ENCODE assay signal across 16 cellular contexts in genomic region chr13:111577429-111577828, GRCh38.
A peak's percentile ranks its signal among the peaks of the same experiment; 100 is the strongest.
DNase-seq lines count a peak whose midpoint lies in the region; ATAC-seq, FAIRE-seq and TF ChIP-seq lines count a peak whose summit lies in the region.
"Had no signal": no experiment of that assay in that cellular context is flagged by ENCODE, and none has a peak within 500 bp of the region (broad histone marks: within the 10 kb centered on the region; RNA-seq: fewer than 3 reads in every experiment).

No MANE protein-coding gene starts in this region.

- TF ChIP-seq CTCF in HepG2 (CRISPR knock-in tag; IDR thresholded peaks at IDR 0.05), result no peak
- TF ChIP-seq CTCF in upper lobe of right lung (IDR thresholded peaks at IDR 0.05), result no peak

- H3K27ac ChIP-seq in HepG2 (ENCODE audit: extremely low read length, insufficient read depth, low read length) (no peak overlapping the region), upper lobe of right lung (no peak overlapping the region)

- intact Hi-C loops in HepG2 (cut with micrococcal nuclease; ENCODE audit: unreplicated experiment) (no loop called here), upper lobe of right lung (cut with DNase I) (no loop called here)

- H3K9ac ChIP-seq in HepG2 (ENCODE audit: insufficient read depth, low read depth, low read length), result no peak overlapping the region
- H3K9ac ChIP-seq: SK-N-SH had no signal

- H3K27me3 ChIP-seq in HepG2 (ENCODE audit: control insufficient read depth in 1 of 2, insufficient read depth in 2 of 2, low read length in 2 of 2), result peaks cover 0 to 13% of the 10 kb centered on the region in 2 experiments; a peak in 2 of 5 replicates
- no peaks in the 10 kb centered on the region for H3K27me3 ChIP-seq in upper lobe of right lung

- DNase-seq in NCI-H748 (lab: John Stamatoyannopoulos, UW; ENCODE audit: unreplicated experiment), result peak; percentile 45
- no peak for DNase-seq in NCI-H748 treated with DMSO at 0.1 percent for 48 hours (lab: John Stamatoyannopoulos, UW)
- peak; percentile 16 to 72 for DNase-seq in NCI-H524 (lab: John Stamatoyannopoulos, UW)
- DNase-seq in HepG2 (ENCODE audit: low spot score), result no peak
- DNase-seq in upper lobe of right lung, result no peak
- no peak for DNase-seq in KBM-7
- DNase-seq in 8988T, result no peak
- DNase-seq: AML-193; CD4-positive, alpha-beta T cell; DND-41; GDM1; HCEC 1CT; Kasumi-1; NCI-H1436; SK-N-SH had no signal

- no peaks in the 10 kb centered on the region for H4K20me1 ChIP-seq in HepG2 (ENCODE audit: insufficient read depth, low read length)

- no peak overlapping the region for H3K4me2 ChIP-seq in HepG2 (ENCODE audit: low read depth, low read length)
- H3K4me2 ChIP-seq: SK-N-SH had no signal

- TF ChIP-seq RAD21 in HepG2 (CRISPR knock-in tag; IDR thresholded peaks at IDR 0.05), result no peak

- no TSS peak for BruUV-seq in HepG2 (replicated peaks; lab: Mats Ljungman, UMichigan)

- H3K36me3 ChIP-seq in HepG2 (replicated peaks in 1 of 2; ENCODE audit: control insufficient read depth in 1 of 2, insufficient read depth in 2 of 2, low read length in 2 of 2) (no peaks in the 10 kb centered on the region), upper lobe of right lung (no peaks in the 10 kb centered on the region)

- POLR2A ChIA-PET in HepG2 (lab: Yijun Ruan, JAX), result no interaction called here

- peak; percentile 45; the same call in 1 of the 3 replicates for ATAC-seq in HepG2
- ATAC-seq in upper lobe of right lung, result peak; percentile 11

- H3K4me1 ChIP-seq in HepG2 (ENCODE audit: insufficient read depth, low read length) (no peaks in the 10 kb centered on the region), upper lobe of right lung (no peaks in the 10 kb centered on the region)

- no peaks in the 10 kb centered on the region for H3K79me2 ChIP-seq in HepG2 (ENCODE audit: insufficient read depth, low read length)

- no peak for FAIRE-seq in HepG2 (lab: Jason Lieb, UNC)
- FAIRE-seq: GM19239 had no signal

- CTCF ChIA-PET in HepG2 (lab: Yijun Ruan, JAX; ENCODE audit: low intra/inter-chr PET ratio, low total read pairs), result no interaction called here

- in situ Hi-C loops in HepG2 (cut with HindIII; ENCODE audit: extremely low pct_ligation_motif_present, low pct_unique_long_range_greater_than_20kb), result no loop called here
- in situ Hi-C loops in KBM-7 (cut with MboI; ENCODE audit: low pct_unique_long_range_greater_than_20kb, low sequenced_read_pairs), result no loop called here

- H3K9me3 ChIP-seq in HepG2 (ENCODE audit: low read length) (peaks cover 30% of the 10 kb centered on the region), upper lobe of right lung (peaks cover 8% of the 10 kb centered on the region)
- H3K9me3 ChIP-seq: SK-N-SH had no signal

- no peak for TF ChIP-seq POLR2A in HepG2 (IDR thresholded peaks at IDR 0.05; ENCODE audit: insufficient read depth in 1 of 2, low read depth in 2 of 2, low read length in 2 of 2)

- 15% methylated on average over 5 of the region's 5 CpGs for WGBS in HepG2 (ENCODE audit: low lambda C conversion rate)

- TF ChIP-seq EP300 in HepG2 (IDR thresholded peaks at IDR 0.05; ENCODE audit: low read depth in 2 of 2, low read length in 2 of 2) (no peak), HepG2 (CRISPR knock-in tag; IDR thresholded peaks at IDR 0.05; ENCODE audit: borderline replicate concordance) (no peak)

- H2AFZ ChIP-seq in HepG2 (ENCODE audit: low read length), result no peak overlapping the region

- H3K4me3 ChIP-seq in HepG2 (replicated peaks in 1 of 3; ENCODE audit: insufficient read depth in 1 of 3, low read depth in 2 of 3, low read length in 3 of 3) (no peak overlapping the region), upper lobe of right lung (no peak overlapping the region)

TF ChIP-seq in HepG2, 621 proteins besides CTCF, POLR2A, EP300 and RAD21:
- TF ChIP-seq ZSCAN30 (CRISPR knock-in tag; IDR thresholded peaks at IDR 0.05) (no peak), ZNF33A (CRISPR knock-in tag; IDR thresholded peaks at IDR 0.05; ENCODE audit: borderline replicate concordance) (no peak), E2F2 (CRISPR knock-in tag; IDR thresholded peaks at IDR 0.05; ENCODE audit: borderline replicate concordance) (no peak), MED8 (CRISPR knock-in tag; IDR thresholded peaks at IDR 0.05; ENCODE audit: insufficient replicate concordance) (no peak), FOXJ3 (CRISPR knock-in tag; IDR thresholded peaks at IDR 0.05; ENCODE audit: borderline replicate concordance) (no peak), HMG20B (CRISPR knock-in tag; conservative IDR thresholded peaks at IDR 0.05) (no peak), HMG20A (CRISPR knock-in tag; IDR thresholded peaks at IDR 0.05; ENCODE audit: borderline replicate concordance) (no peak), PBX3 (CRISPR knock-in tag; IDR thresholded peaks at IDR 0.05; ENCODE audit: borderline replicate concordance) (no peak), SOX13 (IDR thresholded peaks at IDR 0.05) (no peak), SOX13 (CRISPR knock-in tag; conservative IDR thresholded peaks at IDR 0.05 in 1 of 2, IDR thresholded peaks at IDR 0.05 in 1 of 2) (no peak), ZNF577 (CRISPR knock-in tag; IDR thresholded peaks at IDR 0.05; ENCODE audit: borderline replicate concordance, low read depth) (no peak), LBX2 (CRISPR knock-in tag; IDR thresholded peaks at IDR 0.05; ENCODE audit: borderline replicate concordance) (no peak), SMAD3 (CRISPR knock-in tag; IDR thresholded peaks at IDR 0.05) (no peak)

Comparison
In these comparisons a context has a peak if more than half of its experiments do, and no peak if none do; other contexts are left out.
1. DNase-seq: peak in NCI-H748 (single experiment) and NCI-H524 (2 of 2); none in NCI-H748 treated with DMSO at 0.1 percent for 48 hours (single experiment), HepG2 (single experiment), upper lobe of right lung (single experiment), KBM-7 (single experiment) and 8988T (single experiment).